Comparison of ENCODE assay signal across 23 cellular contexts in genomic region chr6:125264476-125264875, GRCh38.
"Had no signal": no experiment of that assay in that cellular context is flagged by ENCODE, and none has a peak within 500 bp of the region (broad histone marks: within the 10 kb centered on the region; RNA-seq: fewer than 3 reads in every experiment).

No MANE protein-coding gene starts in this region.

- H3K27ac ChIP-seq: HL-60, RWPE1 had no signal

- H3K4me2 ChIP-seq: SK-N-SH had no signal

- DNase-seq: KBM-7, MV-4-11, NCI-H1048, NCI-H1105, NCI-H1417, NCI-H1436 treated with DMSO at 0.1 percent for 48 hours, NCI-H1694 treated with DMSO at 0.1 percent for 48 hours, NCI-H1930, NCI-H2081, NCI-H2107, NCI-H2171, NCI-H226, NCI-H446, NCI-H510A, NCI-H524 treated with DMSO at 0.1 percent for 48 hours, NCI-H69, NCI-H774, PC-3, SHP77, SK-N-SH had no signal

- H3K9me3 ChIP-seq: SK-N-SH had no signal

- ATAC-seq: Panc1, PC-3 had no signal

- H3K9ac ChIP-seq: SK-N-SH had no signal
